8 cellular contexts compared by ENCODE assay signal in genomic region chr1:111755321-111756123, GRCh38. TPM values are rescaled to one million over a fixed set of nuclear protein-coding genes. Genes with fewer than 3 reads are reported as not detected.
DNase-seq lines count a peak whose midpoint lies in the region; ATAC-seq and TF ChIP-seq lines count a peak whose summit lies in the region.

A gene with protein sequence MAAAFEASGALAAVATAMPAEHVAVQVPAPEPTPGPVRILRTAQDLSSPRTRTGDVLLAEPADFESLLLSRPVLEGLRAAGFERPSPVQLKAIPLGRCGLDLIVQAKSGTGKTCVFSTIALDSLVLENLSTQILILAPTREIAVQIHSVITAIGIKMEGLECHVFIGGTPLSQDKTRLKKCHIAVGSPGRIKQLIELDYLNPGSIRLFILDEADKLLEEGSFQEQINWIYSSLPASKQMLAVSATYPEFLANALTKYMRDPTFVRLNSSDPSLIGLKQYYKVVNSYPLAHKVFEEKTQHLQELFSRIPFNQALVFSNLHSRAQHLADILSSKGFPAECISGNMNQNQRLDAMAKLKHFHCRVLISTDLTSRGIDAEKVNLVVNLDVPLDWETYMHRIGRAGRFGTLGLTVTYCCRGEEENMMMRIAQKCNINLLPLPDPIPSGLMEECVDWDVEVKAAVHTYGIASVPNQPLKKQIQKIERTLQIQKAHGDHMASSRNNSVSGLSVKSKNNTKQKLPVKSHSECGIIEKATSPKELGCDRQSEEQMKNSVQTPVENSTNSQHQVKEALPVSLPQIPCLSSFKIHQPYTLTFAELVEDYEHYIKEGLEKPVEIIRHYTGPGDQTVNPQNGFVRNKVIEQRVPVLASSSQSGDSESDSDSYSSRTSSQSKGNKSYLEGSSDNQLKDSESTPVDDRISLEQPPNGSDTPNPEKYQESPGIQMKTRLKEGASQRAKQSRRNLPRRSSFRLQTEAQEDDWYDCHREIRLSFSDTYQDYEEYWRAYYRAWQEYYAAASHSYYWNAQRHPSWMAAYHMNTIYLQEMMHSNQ (plus strand): TSS chr1:111755901. CDS start chr1:111755925, 24 bp downstream.

- H3K27ac ChIP-seq in CD8-positive, alpha-beta T cell (ENCODE audit: low read depth, low read length): peak within 1 kb of the TSS; percentile 93
- peak within 1 kb of the TSS; percentile 95 for H3K27ac ChIP-seq in duodenal mucosa (ENCODE audit: low read depth, low read length)
- peak within 1 kb of the TSS; percentile 91 for H3K27ac ChIP-seq in lower lobe of right lung

- H3K9me3 Mint-ChIP-seq in CD8-positive, alpha-beta T cell: no peaks in the 10 kb centered on the region
- no peaks in the 10 kb centered on the region for H3K9me3 Mint-ChIP-seq in activated CD4-positive, alpha-beta memory T cell treated with anti-CD3 and anti-CD28 coated beads, Interleukin-2, amount 10 ng/mL, durations not matched to agents 7 days and 5 days

- no peaks in the 10 kb centered on the region for H3K9me3 ChIP-seq in CD8-positive, alpha-beta T cell (ENCODE audit: low read length)
- H3K9me3 ChIP-seq in duodenal mucosa (ENCODE audit: control insufficient read depth in 1 of 2, low read length in 2 of 2) (no peaks in the 10 kb centered on the region), lower lobe of right lung (no peaks in the 10 kb centered on the region)

- H3K4me1 ChIP-seq in CD8-positive, alpha-beta T cell (ENCODE audit: insufficient read depth, low read length): peaks cover 19% of the 10 kb centered on the region
- H3K4me1 ChIP-seq in duodenal mucosa (ENCODE audit: control insufficient read depth in 1 of 2, insufficient read depth in 2 of 2, low read length in 2 of 2): peaks cover 24 to 33% of the 10 kb centered on the region in 2 donors
- peaks cover 14% of the 10 kb centered on the region for H3K4me1 ChIP-seq in lower lobe of right lung

- peaks cover 43% of the 10 kb centered on the region for H3K4me1 Mint-ChIP-seq in CD8-positive, alpha-beta T cell (ENCODE audit: low read depth)
- peaks cover 48% of the 10 kb centered on the region for H3K4me1 Mint-ChIP-seq in activated CD4-positive, alpha-beta memory T cell treated with anti-CD3 and anti-CD28 coated beads, Interleukin-2, amount 10 ng/mL, durations not matched to agents 7 days and 5 days

- peak within 1 kb of the TSS; percentile 75 for H3K4me3 ChIP-seq in CD8-positive, alpha-beta T cell (ENCODE audit: low read depth, low read length)
- peak within 1 kb of the TSS; percentile 89 to 96 for H3K4me3 ChIP-seq in duodenal mucosa (ENCODE audit: low read depth in 1 of 2, low read length in 2 of 2)
- H3K4me3 ChIP-seq in lower lobe of right lung: peak within 1 kb of the TSS; percentile 71

- H3K27me3 ChIP-seq in CD8-positive, alpha-beta T cell (ENCODE audit: insufficient read depth, low read length): no peaks in the 10 kb centered on the region
- H3K27me3 ChIP-seq in duodenal mucosa (ENCODE audit: control insufficient read depth in 1 of 2, insufficient read depth in 2 of 2, low read length in 2 of 2): no peaks in the 10 kb centered on the region
- no peaks in the 10 kb centered on the region for H3K27me3 ChIP-seq in lower lobe of right lung (ENCODE audit: low read depth)

- H3K27me3 Mint-ChIP-seq in CD8-positive, alpha-beta T cell (ENCODE audit: low read depth): no peaks in the 10 kb centered on the region
- peaks cover 4% of the 10 kb centered on the region for H3K27me3 Mint-ChIP-seq in activated CD4-positive, alpha-beta memory T cell treated with anti-CD3 and anti-CD28 coated beads, Interleukin-2, amount 10 ng/mL, durations not matched to agents 7 days and 5 days

- POLR2A ChIA-PET in CD8-positive, alpha-beta T cell (lab: Charles Lee): interaction anchor here (0.7 to 1.7 kb wide), 15 partner anchors 10 to 307 kb away, joined by 3 to 17 read pairs (median 4); partner anchors contain the start of genes ATP5PB, INKA2 and WDR77
- POLR2A ChIA-PET in activated CD4-positive, alpha-beta memory T cell treated with anti-CD3 and anti-CD28 coated beads, Interleukin-2, amount 10 ng/mL, durations not matched to agents 7 days and 5 days (lab: Charles Lee): interaction anchor here (0.6 to 7.4 kb wide), 20 partner anchors 8 to 616 kb away, joined by 3 to 48 read pairs (median 4); partner anchors contain the start of genes ATP5PB, CEPT1, DRAM2 and INKA2

- CTCF ChIA-PET in CD8-positive, alpha-beta T cell (lab: Charles Lee): interaction anchor here (0.6 to 2.7 kb wide), 16 partner anchors 10 to 306 kb away, joined by 3 to 19 read pairs (median 4); no protein-coding TSS in a partner anchor
- CTCF ChIA-PET in activated CD4-positive, alpha-beta memory T cell treated with anti-CD3 and anti-CD28 coated beads, Interleukin-2, amount 10 ng/mL, durations not matched to agents 7 days and 5 days (lab: Charles Lee): interaction anchor here (0.6 to 5.7 kb wide), 24 partner anchors 8 to 557 kb away, joined by 3 to 36 read pairs (median 4); partner anchors contain the start of genes ATP5PB, INKA2 and WDR77

- peak within 1 kb of the TSS; percentile 98 for H3K27ac Mint-ChIP-seq in CD8-positive, alpha-beta T cell
- peak within 1 kb of the TSS; percentile 96 for H3K27ac Mint-ChIP-seq in activated CD4-positive, alpha-beta memory T cell treated with anti-CD3 and anti-CD28 coated beads, Interleukin-2, amount 10 ng/mL, durations not matched to agents 7 days and 5 days

- peak; percentile 86 to 96 (median 93) for DNase-seq in CD8-positive, alpha-beta T cell
- DNase-seq in HK-2 (ENCODE audit: unreplicated experiment) (peak; percentile 89), NCI-H82 treated with DMSO at 0.1 percent for 48 hours (lab: John Stamatoyannopoulos, UW; ENCODE audit: unreplicated experiment) (peak; percentile 93), lower lobe of right lung (peak; percentile 96)
- peak; percentile 94 for DNase-seq in activated CD4-positive, alpha-beta memory T cell treated with anti-CD3 and anti-CD28 coated beads, Interleukin-2, amount 10 ng/mL, durations not matched to agents 7 days and 5 days
- DNase-seq in stimulated activated CD4-positive, alpha-beta T cell treated with anti-CD3 and anti-CD28 coated beads, TNF-alpha, amount 100 ng/mL, for 24 hours (ENCODE audit: low read depth in 3 of 3): peak; percentile 86 to 93 (median 87)

- peaks cover 29% of the 10 kb centered on the region for H3K36me3 Mint-ChIP-seq in CD8-positive, alpha-beta T cell
- H3K36me3 Mint-ChIP-seq in activated CD4-positive, alpha-beta memory T cell treated with anti-CD3 and anti-CD28 coated beads, Interleukin-2, amount 10 ng/mL, durations not matched to agents 7 days and 5 days (ENCODE audit: low read depth): peaks cover 17% of the 10 kb centered on the region

- peak; percentile 83 for TF ChIP-seq CTCF in CD8-positive, alpha-beta T cell (IDR thresholded peaks at IDR 0.05)
- TF ChIP-seq CTCF in lower lobe of right lung (IDR thresholded peaks at IDR 0.05): peak; percentile 82

- peak within 1 kb of the TSS; percentile 90 to 91 for H3K9ac ChIP-seq in duodenal mucosa (ENCODE audit: low read depth in 1 of 2, low read length in 2 of 2)

- peak within 1 kb of the TSS; percentile 90 for H3K4me3 Mint-ChIP-seq in CD8-positive, alpha-beta T cell
- H3K4me3 Mint-ChIP-seq in activated CD4-positive, alpha-beta memory T cell treated with anti-CD3 and anti-CD28 coated beads, Interleukin-2, amount 10 ng/mL, durations not matched to agents 7 days and 5 days: peak within 1 kb of the TSS; percentile 93

- peak; percentile 89 for ATAC-seq in CD8-positive, alpha-beta T cell
- ATAC-seq in GM19452 (IDR thresholded peaks at IDR 0.05; ENCODE audit: unreplicated experiment): peak; percentile 87
- peak; percentile 99 for ATAC-seq in lower lobe of right lung

- intact Hi-C loops in CD8-positive, alpha-beta T cell (cut with DNase I, micrococcal nuclease): loop anchor here (1.0 to 10.0 kb wide), 17 partner anchors 16 to 1543 kb away; partner anchors contain the start of genes ATP5PB (in 2 of the 2), C1orf162 (in 2 of the 2), INKA2 (in 2 of the 2) and KCNA3 (in 2 of the 2)
- intact Hi-C loops in lower lobe of right lung (cut with DNase I): no loop called here

- H3K36me3 ChIP-seq in CD8-positive, alpha-beta T cell (ENCODE audit: insufficient read depth, low read length): peaks cover 6% of the 10 kb centered on the region
- H3K36me3 ChIP-seq in duodenal mucosa (ENCODE audit: control insufficient read depth in 1 of 2, insufficient read depth in 2 of 2, low read length in 2 of 2) (peaks cover 3 to 4% of the 10 kb centered on the region in 2 donors), lower lobe of right lung (peaks cover 24% of the 10 kb centered on the region)

RNA-seq across cellular contexts. Expression of the gene that starts here (rescaled TPM):
- 10 to 100 TPM; 35.4 to 35.9 TPM for total RNA-seq in CD8-positive, alpha-beta T cell
- total RNA-seq in activated CD4-positive, alpha-beta memory T cell treated with anti-CD3 and anti-CD28 coated beads, Interleukin-2, amount 10 ng/mL, durations not matched to agents 7 days and 5 days: 10 to 100 TPM; 11.2 to 11.8 TPM
- 11.4 TPM for total RNA-seq in lower lobe of right lung

Comparison
In these comparisons a context has a peak if more than half of its experiments do, and no peak if none do; other contexts are left out.
1. Peak in every context shown above with its lines: DNase-seq, ATAC-seq, H3K4me3 ChIP-seq and H3K27ac ChIP-seq.